ENCODE assay signal across 18 cellular contexts in genomic region chr16:86726340-86726739, GRCh38.
A peak's percentile ranks its signal among the peaks of the same experiment; 100 is the strongest.
DNase-seq lines count a peak whose midpoint lies in the region; ATAC-seq and TF ChIP-seq lines count a peak whose summit lies in the region.
"Had no signal": no experiment of that assay in that cellular context is flagged by ENCODE, and none has a peak within 500 bp of the region (broad histone marks: within the 10 kb centered on the region; RNA-seq: fewer than 3 reads in every experiment).

No MANE protein-coding gene starts in this region.

- peaks cover 2% of the 10 kb centered on the region for H3K9me3 Mint-ChIP-seq in glutamatergic neuron (ENCODE audit: unreplicated experiment)
- no peaks in the 10 kb centered on the region for H3K9me3 Mint-ChIP-seq in type B pancreatic cell
- H3K9me3 Mint-ChIP-seq: CD8-positive, alpha-beta T cell; HFFc6 had no signal

- H3K36me3 Mint-ChIP-seq in glutamatergic neuron (ENCODE audit: unreplicated experiment) (peaks cover 3% of the 10 kb centered on the region), type B pancreatic cell (no peaks in the 10 kb centered on the region)
- H3K36me3 Mint-ChIP-seq: CD8-positive, alpha-beta T cell had no signal

- H3K4me1 ChIP-seq in IMR-90 (ENCODE audit: control insufficient read depth, insufficient read depth, low read length) (no peaks in the 10 kb centered on the region), thyroid gland (peaks cover 0 to 6% of the 10 kb centered on the region in 2 donors)

- no peak overlapping the region for H2BK15ac ChIP-seq in IMR-90 (ENCODE audit: low read depth, low read length)

- H4K20me1 ChIP-seq in IMR-90 (ENCODE audit: insufficient read depth, low read length), result no peaks in the 10 kb centered on the region
- H4K20me1 ChIP-seq: BLaER1 had no signal

- H3K27ac Mint-ChIP-seq in glutamatergic neuron (ENCODE audit: unreplicated experiment) (no peak overlapping the region), type B pancreatic cell (no peak overlapping the region)
- H3K27ac Mint-ChIP-seq: CD8-positive, alpha-beta T cell; HFFc6 had no signal

- dilution Hi-C loops in IMR-90 (cut with HindIII; ENCODE audit: low sequenced_read_pairs, unreplicated experiment), result no loop called here

- no peak for TF ChIP-seq RAD21 in IMR-90 (IDR thresholded peaks at IDR 0.05; ENCODE audit: low read length)

- no peaks in the 10 kb centered on the region; the same call in 1 of the 2 replicates for H3K9me1 ChIP-seq in IMR-90 (ENCODE audit: insufficient read depth, low read length)

- H3K79me1 ChIP-seq in IMR-90 (ENCODE audit: low read depth in 1 of 2, low read length in 2 of 2), result no peaks in the 10 kb centered on the region

- TF ChIP-seq POLR2A in IMR-90 (IDR thresholded peaks at IDR 0.05; ENCODE audit: low read depth, low read length), result no peak
- TF ChIP-seq POLR2A in thyroid gland (IDR thresholded peaks at IDR 0.05), result no peak

- no CpG with 5 or more reads among the region's 5 CpGs for WGBS in IMR-90 (ENCODE audit: extremely low coverage in 2 of 2, insufficient read length in 1 of 2), 2 experiments
- 20 to 52% methylated on average over 5 of the region's 5 CpGs for WGBS in thyroid gland, 2 donors

- no peak overlapping the region for H2AK5ac ChIP-seq in IMR-90 (ENCODE audit: low read depth, low read length)

- DNase-seq in SIG-M5 treated with dmso at 0.1 percent for 504 hours (lab: John Stamatoyannopoulos, UW; ENCODE audit: unreplicated experiment) (peak; percentile 7), SIG-M5 (lab: John Stamatoyannopoulos, UW) (no peak), IMR-90 (no peak), glutamatergic neuron (peak; percentile 7), thyroid gland (peak; percentile 40 to 47), type B pancreatic cell (ENCODE audit: extremely low spot score, unreplicated experiment) (no peak)
- DNase-seq: 8988T; CD8-positive, alpha-beta T cell; DMS 273 treated with DMSO at 0.1 percent for 48 hours; DMS53; GDM1; GOT3; H7; HFFc6 had no signal

- H3K9me3 ChIP-seq in IMR-90 (ENCODE audit: control insufficient read depth, insufficient read depth, low read length) (peaks cover 4% of the 10 kb centered on the region), thyroid gland (no peaks in the 10 kb centered on the region)
- H3K9me3 ChIP-seq: BLaER1 had no signal

- POLR2A ChIA-PET in IMR-90 (lab: Charles Lee; ENCODE audit: unreplicated experiment), result no interaction called here

- H3K36me3 ChIP-seq in IMR-90 (ENCODE audit: control insufficient read depth, insufficient read depth, low read length) (no peaks in the 10 kb centered on the region), thyroid gland (no peaks in the 10 kb centered on the region)
- H3K36me3 ChIP-seq: BLaER1 had no signal

- no TSS peak for BruUV-seq in IMR-90 (replicated peaks; lab: Mats Ljungman, UMichigan)

- no peak overlapping the region for H3K4ac ChIP-seq in IMR-90 (ENCODE audit: low read depth, low read length)

- H3K27me3 Mint-ChIP-seq in glutamatergic neuron (ENCODE audit: unreplicated experiment) (peaks cover 14% of the 10 kb centered on the region), type B pancreatic cell (peaks cover 61% of the 10 kb centered on the region)

- H3K4me2 ChIP-seq in IMR-90 (ENCODE audit: low read depth, low read length), result no peak overlapping the region
- H3K4me2 ChIP-seq: BLaER1 had no signal

- H4K91ac ChIP-seq in IMR-90 (ENCODE audit: insufficient read depth, low read depth, low read length), result no peak overlapping the region

- CTCF ChIA-PET in IMR-90 (lab: Yijun Ruan, JAX), result no interaction called here

- no peak overlapping the region for H3K14ac ChIP-seq in IMR-90 (replicated peaks; ENCODE audit: low read depth, low read length)

- no peak overlapping the region for H3K27ac ChIP-seq in IMR-90 (ENCODE audit: insufficient read depth, low read length)
- H3K27ac ChIP-seq in thyroid gland, result no peak overlapping the region
- H3K27ac ChIP-seq: BLaER1, HL-60 had no signal

- H3K23ac ChIP-seq in IMR-90 (ENCODE audit: low read depth, low read length), result no peak overlapping the region

- TF ChIP-seq CTCF in IMR-90 (conservative IDR thresholded peaks at IDR 0.05; ENCODE audit: low read depth, low read length) (no peak), glutamatergic neuron (IDR thresholded peaks at IDR 0.05; ENCODE audit: partially characterized antibody, unreplicated experiment) (no peak), thyroid gland (IDR thresholded peaks at IDR 0.05) (no peak), type B pancreatic cell (conservative IDR thresholded peaks at IDR 0.05) (no peak)

- no peak overlapping the region for H3K9ac ChIP-seq in IMR-90 (ENCODE audit: low read depth, low read length)
- H3K9ac ChIP-seq: BLaER1 had no signal

- H3K4me3 Mint-ChIP-seq in glutamatergic neuron (ENCODE audit: unreplicated experiment) (no peak overlapping the region), type B pancreatic cell (no peak overlapping the region)
- H3K4me3 Mint-ChIP-seq: CD8-positive, alpha-beta T cell; HFFc6 had no signal

- no peak overlapping the region for H4K5ac ChIP-seq in IMR-90 (ENCODE audit: low read depth, low read length)

- ATAC-seq in IMR-90 (ENCODE audit: low read depth) (no peak), GM21423 (IDR thresholded peaks at IDR 0.05; ENCODE audit: unreplicated experiment) (no peak)
- ATAC-seq: CD8-positive, alpha-beta T cell; HCT116 had no signal

- no peak overlapping the region for H2AFZ ChIP-seq in IMR-90 (replicated peaks; ENCODE audit: low read length, poor library complexity)

- intact Hi-C loops in IMR-90 (cut with micrococcal nuclease) (no loop called here), thyroid gland (cut with DNase I) (no loop called here)

- no peak overlapping the region for H3K56ac ChIP-seq in IMR-90 (ENCODE audit: extremely low read depth, insufficient read depth, low read length)

- H3K4me1 Mint-ChIP-seq in glutamatergic neuron (ENCODE audit: low read depth, unreplicated experiment) (peaks cover 6% of the 10 kb centered on the region), type B pancreatic cell (ENCODE audit: unreplicated experiment) (peaks cover 21% of the 10 kb centered on the region)

- no peak overlapping the region for H4K8ac ChIP-seq in IMR-90 (ENCODE audit: low read depth in 2 of 2, low read length in 2 of 2)

- no peak overlapping the region for H3K18ac ChIP-seq in IMR-90 (ENCODE audit: low read depth, low read length)

- H2BK120ac ChIP-seq in IMR-90 (ENCODE audit: low read depth, low read length), result no peak overlapping the region

- H3K27me3 ChIP-seq in IMR-90 (ENCODE audit: control insufficient read depth, insufficient read depth, low read length) (peaks cover 58% of the 10 kb centered on the region), thyroid gland (no peaks in the 10 kb centered on the region)
- H3K27me3 ChIP-seq: BLaER1 had no signal

- no peak overlapping the region for H2BK20ac ChIP-seq in IMR-90 (ENCODE audit: low read depth, low read length)

- in situ Hi-C loops in IMR-90 (cut with MboI; ENCODE audit: low sequenced_read_pairs), result no loop called here

- peak overlapping the region; percentile 20 for H2AK9ac ChIP-seq in IMR-90 (replicated peaks; ENCODE audit: low read depth, low read length, poor library complexity)

- no peak overlapping the region for H2BK5ac ChIP-seq in IMR-90 (ENCODE audit: low read depth, low read length, poor library complexity, severe bottlenecking)

- H3K4me3 ChIP-seq in IMR-90 (ENCODE audit: insufficient read depth, low read depth, low read length) (no peak overlapping the region), thyroid gland (replicated peaks in 1 of 3) (no peak overlapping the region)
- H3K4me3 ChIP-seq: BLaER1 had no signal

TF ChIP-seq in IMR-90, 13 proteins besides CTCF, POLR2A, EP300 and RAD21:
- TF ChIP-seq CHD1 (IDR thresholded peaks at IDR 0.05; ENCODE audit: low read depth, low read length) (no peak), FOS (IDR thresholded peaks at IDR 0.05; ENCODE audit: low read depth, low read length) (no peak), MAFK (IDR thresholded peaks at IDR 0.05; ENCODE audit: low read depth, low read length) (no peak), RCOR1 (IDR thresholded peaks at IDR 0.05; ENCODE audit: insufficient replicate concordance, low read length) (no peak), SMC3 (IDR thresholded peaks at IDR 0.05; ENCODE audit: low read depth, low read length) (no peak)
TF ChIP-seq in IMR-90: peak in this region for 0.

Comparison
In these comparisons a context has a peak if more than half of its experiments do, and no peak if none do; other contexts are left out.
1. DNase-seq: peak in SIG-M5 treated with dmso at 0.1 percent for 504 hours (single experiment), glutamatergic neuron (single experiment) and thyroid gland (2 of 2); none in SIG-M5 (single experiment), IMR-90 (single experiment) and type B pancreatic cell (single experiment).